ENCODE assay signal across 8 cellular contexts in the genomic region with DNA sequence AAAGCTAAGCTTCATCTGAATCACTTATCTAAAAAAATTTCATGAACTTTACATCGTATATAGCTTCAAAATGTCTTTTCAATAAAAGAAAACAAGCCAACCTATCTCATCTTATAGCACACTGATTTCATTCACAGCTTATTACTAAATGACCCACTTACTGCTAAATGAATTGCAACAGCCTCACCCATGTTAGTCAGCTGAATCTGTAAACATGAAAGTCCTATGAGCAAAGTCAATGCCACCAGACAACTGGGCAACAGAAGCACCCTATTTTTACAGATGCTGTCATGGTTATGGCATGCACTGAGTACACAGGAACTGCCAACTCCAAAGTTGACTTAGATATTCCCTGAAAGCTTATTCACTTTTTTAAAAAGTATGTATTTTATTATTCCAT. TPM values are rescaled to one million over a fixed set of nuclear protein-coding genes. Genes with fewer than 3 reads are reported as not detected.
DNase-seq lines count a peak whose midpoint lies in the region; ATAC-seq, FAIRE-seq and TF ChIP-seq lines count a peak whose summit lies in the region.

No MANE protein-coding gene starts in this region.

- H3K79me2 ChIP-seq in endothelial cell of umbilical vein (ENCODE audit: control insufficient read depth, insufficient read depth, low read length): peaks cover 15% of the 10 kb centered on the region

- no peak for TF ChIP-seq POLR2A in endothelial cell of umbilical vein (IDR thresholded peaks at IDR 0.05; ENCODE audit: low read depth, low read length)

- H3K27me3 Mint-ChIP-seq in activated naive CD4-positive, alpha-beta T cell treated with anti-CD3 and anti-CD28 coated beads, Interleukin-2, amount 10 ng/mL, durations not matched to agents 7 days and 5 days: no peaks in the 10 kb centered on the region

- no peaks in the 10 kb centered on the region for H3K4me1 Mint-ChIP-seq in activated naive CD4-positive, alpha-beta T cell treated with anti-CD3 and anti-CD28 coated beads, Interleukin-2, amount 10 ng/mL, durations not matched to agents 7 days and 5 days

- H3K27ac Mint-ChIP-seq in activated naive CD4-positive, alpha-beta T cell treated with anti-CD3 and anti-CD28 coated beads, Interleukin-2, amount 10 ng/mL, durations not matched to agents 7 days and 5 days: no peak overlapping the region

- FAIRE-seq in endothelial cell of umbilical vein (lab: Jason Lieb, UNC): no peak

- no peak overlapping the region for H3K4me3 Mint-ChIP-seq in activated naive CD4-positive, alpha-beta T cell treated with anti-CD3 and anti-CD28 coated beads, Interleukin-2, amount 10 ng/mL, durations not matched to agents 7 days and 5 days

- BruUV-seq in endothelial cell of umbilical vein (replicated peaks; lab: Mats Ljungman, UMichigan): no TSS peak

- H3K9me3 Mint-ChIP-seq in activated naive CD4-positive, alpha-beta T cell treated with anti-CD3 and anti-CD28 coated beads, Interleukin-2, amount 10 ng/mL, durations not matched to agents 7 days and 5 days: no peaks in the 10 kb centered on the region

- no peak overlapping the region for H3K27ac ChIP-seq in AG04450 (ENCODE audit: low read depth, low read length)
- H3K27ac ChIP-seq in endothelial cell of umbilical vein (ENCODE audit: insufficient read depth, low read depth, low read length): no peak overlapping the region
- H3K27ac ChIP-seq in lower lobe of right lung: peak overlapping the region; percentile 7
- H3K27ac ChIP-seq in WERI-Rb-1: no peak overlapping the region

- no peak overlapping the region for H3K4me3 ChIP-seq in AG04450 (ENCODE audit: low read depth, low read length)
- no peak overlapping the region for H3K4me3 ChIP-seq in endothelial cell of umbilical vein (replicated peaks in 1 of 3; ENCODE audit: insufficient read depth in 1 of 3, low read depth in 1 of 3, low read length in 3 of 3)
- no peak overlapping the region for H3K4me3 ChIP-seq in lower lobe of right lung
- H3K4me3 ChIP-seq in WERI-Rb-1 (ENCODE audit: low read depth, low read length): no peak overlapping the region

- CTCF ChIA-PET in AG04450 (lab: Charles Lee) (interaction anchor here (0.8 to 2.2 kb wide), 4 partner anchors 9 to 168 kb away, joined by 3 to 10 read pairs (median 4); no protein-coding TSS in a partner anchor), endothelial cell of umbilical vein (lab: Charles Lee) (interaction anchor here (0.7 to 1.5 kb wide), 3 partner anchors 11 to 44 kb away, joined by 3 to 6 read pairs (median 3); no protein-coding TSS in a partner anchor)
- CTCF ChIA-PET in activated naive CD4-positive, alpha-beta T cell treated with anti-CD3 and anti-CD28 coated beads, Interleukin-2, amount 10 ng/mL, durations not matched to agents 7 days and 5 days (lab: Charles Lee): interaction anchor here (1.2 kb wide), 1 partner anchor 89 kb away, joined by 3 read pairs; no protein-coding TSS in a partner anchor

- H3K27me3 ChIP-seq in AG04450 (ENCODE audit: control insufficient read depth, insufficient read depth, low read length) (no peaks in the 10 kb centered on the region), endothelial cell of umbilical vein (ENCODE audit: control insufficient read depth in 2 of 2, insufficient read depth in 2 of 2, low read length in 2 of 2) (no peaks in the 10 kb centered on the region), lower lobe of right lung (ENCODE audit: low read depth) (no peaks in the 10 kb centered on the region), WERI-Rb-1 (ENCODE audit: insufficient read depth, low read depth, severe bottlenecking) (no peaks in the 10 kb centered on the region)

- peaks cover 3% of the 10 kb centered on the region for H4K20me1 ChIP-seq in endothelial cell of umbilical vein (replicated peaks; ENCODE audit: control insufficient read depth, extremely low read depth, insufficient read depth, low read length)

- H3K36me3 ChIP-seq in endothelial cell of umbilical vein (ENCODE audit: control insufficient read depth in 2 of 2, extremely low read depth in 1 of 2, insufficient read depth in 2 of 2, low read length in 2 of 2) (peaks cover 0 to 2% of the 10 kb centered on the region in 2 experiments), lower lobe of right lung (no peaks in the 10 kb centered on the region), WERI-Rb-1 (peaks cover 13% of the 10 kb centered on the region)

- dilution Hi-C loops in endothelial cell of umbilical vein (cut with MboI; ENCODE audit: extremely low pct_ligation_motif_present, low sequenced_read_pairs): no loop called here

- no peak overlapping the region for H3K4me2 ChIP-seq in endothelial cell of umbilical vein (ENCODE audit: insufficient read depth, low read length)

- peak; percentile 82 to 89 for ATAC-seq in lower lobe of right lung

- no peaks in the 10 kb centered on the region for H3K36me3 Mint-ChIP-seq in activated naive CD4-positive, alpha-beta T cell treated with anti-CD3 and anti-CD28 coated beads, Interleukin-2, amount 10 ng/mL, durations not matched to agents 7 days and 5 days

- DNase-seq in AG04450 (ENCODE audit: low read depth, low spot score): peak; percentile 61
- peak; percentile 77 for DNase-seq in NCI-H226
- DNase-seq in endothelial cell of umbilical vein (ENCODE audit: low read depth, low spot score): peak; percentile 46
- no peak for DNase-seq in lower lobe of right lung
- no peak for DNase-seq in GM19240 (ENCODE audit: insufficient read length, low spot score)
- DNase-seq in WERI-Rb-1: no peak
- DNase-seq in activated CD4-positive, alpha-beta T cell treated with anti-CD3 and anti-CD28 coated beads for 48 hours: no peak
- no peak for DNase-seq in activated naive CD4-positive, alpha-beta T cell treated with anti-CD3 and anti-CD28 coated beads, Interleukin-2, amount 10 ng/mL, durations not matched to agents 7 days and 5 days

- intact Hi-C loops in endothelial cell of umbilical vein (cut with micrococcal nuclease) (no loop called here), lower lobe of right lung (cut with DNase I) (no loop called here)

- H3K4me1 ChIP-seq in endothelial cell of umbilical vein (ENCODE audit: control insufficient read depth, extremely low read depth, insufficient read depth, low read length) (no peaks in the 10 kb centered on the region), lower lobe of right lung (peaks cover 18% of the 10 kb centered on the region)

- no peaks in the 10 kb centered on the region for H3K9me3 ChIP-seq in AG04450 (ENCODE audit: control insufficient read depth, insufficient read depth, low read length)
- no peaks in the 10 kb centered on the region for H3K9me3 ChIP-seq in endothelial cell of umbilical vein (replicated peaks; ENCODE audit: control insufficient read depth, insufficient read depth, low read length)
- H3K9me3 ChIP-seq in lower lobe of right lung: no peaks in the 10 kb centered on the region
- no peaks in the 10 kb centered on the region for H3K9me3 ChIP-seq in WERI-Rb-1 (ENCODE audit: severe bottlenecking)

- TF ChIP-seq CTCF in AG04450 (IDR thresholded peaks at IDR 0.05; ENCODE audit: low read depth, low read length): no peak
- TF ChIP-seq CTCF in endothelial cell of umbilical vein (IDR thresholded peaks at IDR 0.05; ENCODE audit: extremely low read depth in 1 of 2, insufficient read depth in 1 of 2, low read depth in 1 of 2, low read length in 2 of 2): no peak
- no peak for TF ChIP-seq CTCF in lower lobe of right lung (IDR thresholded peaks at IDR 0.05)
- no peak for TF ChIP-seq CTCF in WERI-Rb-1 (IDR thresholded peaks at IDR 0.05; ENCODE audit: low read depth, low read length)

- H3K9me1 ChIP-seq in endothelial cell of umbilical vein (replicated peaks; ENCODE audit: control insufficient read depth, extremely low read depth, insufficient read depth, low read length): no peaks in the 10 kb centered on the region

- POLR2A ChIA-PET in AG04450 (lab: Yijun Ruan, JAX): interaction anchor here (0.6 to 1.4 kb wide), 4 partner anchors 14 to 479 kb away, joined by 3 to 4 read pairs (median 3); no protein-coding TSS in a partner anchor
- POLR2A ChIA-PET in endothelial cell of umbilical vein (lab: Charles Lee): no interaction called here

- H3K9ac ChIP-seq in endothelial cell of umbilical vein (replicated peaks; ENCODE audit: extremely low read depth, insufficient read depth, low read length): no peak overlapping the region

- H2AFZ ChIP-seq in endothelial cell of umbilical vein (ENCODE audit: low read depth, low read length): no peak overlapping the region

TF ChIP-seq in endothelial cell of umbilical vein, 7 proteins besides CTCF, POLR2A, EP300 and RAD21:
- TF ChIP-seq JUN (IDR thresholded peaks at IDR 0.05; ENCODE audit: borderline replicate concordance, insufficient read depth, insufficient read length, low read depth) (no peak), FOS (IDR thresholded peaks at IDR 0.05; ENCODE audit: borderline replicate concordance, insufficient read depth, low read length) (no peak), EZH2 (IDR thresholded peaks at IDR 0.05; ENCODE audit: borderline replicate concordance, low read depth, low read length, severe bottlenecking) (no peak), GATA2 (IDR thresholded peaks at IDR 0.05; ENCODE audit: insufficient read depth, insufficient read length, low read depth, low read length) (no peak), MYC (IDR thresholded peaks at IDR 0.05; ENCODE audit: low read depth, low read length) (no peak), POLR2AphosphoS5 (IDR thresholded peaks at IDR 0.05; ENCODE audit: insufficient read depth, low read depth, low read length) (no peak)
- TF ChIP-seq, protein P1, sequence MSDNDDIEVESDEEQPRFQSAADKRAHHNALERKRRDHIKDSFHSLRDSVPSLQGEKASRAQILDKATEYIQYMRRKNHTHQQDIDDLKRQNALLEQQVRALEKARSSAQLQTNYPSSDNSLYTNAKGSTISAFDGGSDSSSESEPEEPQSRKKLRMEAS (IDR thresholded peaks at IDR 0.05; ENCODE audit: insufficient read depth, insufficient read length): no peak

RNA-seq across cellular contexts. Expression of a gene that starts 41.2 kb away (rescaled TPM):
- 163 and 182 TPM in 2 replicates for polyA plus RNA-seq in AG04450 (2011; rRNA removed)
- polyA minus RNA-seq in AG04450 (2011; rRNA and poly(A)+ RNA removed): 634 and 841 TPM in 2 replicates
- 206 and 253 TPM in 2 replicates for total RNA-seq in endothelial cell of umbilical vein
- 62.3 and 70.2 TPM in 2 replicates for polyA plus RNA-seq in endothelial cell of umbilical vein
- 37.1 and 41.0 TPM in 2 replicates for polyA plus RNA-seq in endothelial cell of umbilical vein (2011; cell fraction: cytosol; rRNA removed)
- 386 and 476 TPM in 2 replicates for polyA plus RNA-seq in endothelial cell of umbilical vein (2011; cell fraction: nucleus; rRNA removed)
- polyA plus RNA-seq in endothelial cell of umbilical vein (2012): 110 and 119 TPM in 2 replicates
- polyA minus RNA-seq in endothelial cell of umbilical vein: 406 and 457 TPM in 2 replicates
- polyA minus RNA-seq in endothelial cell of umbilical vein (2011; cell fraction: cytosol; rRNA and poly(A)+ RNA removed): 27.3 TPM
- polyA minus RNA-seq in endothelial cell of umbilical vein (2011; cell fraction: nucleus; rRNA and poly(A)+ RNA removed): 1,287 and 1,746 TPM in 2 replicates
- 327 TPM for total RNA-seq in lower lobe of right lung

Comparison
In these comparisons a context has a peak if more than half of its experiments do, and no peak if none do; other contexts are left out.
1. DNase-seq: peak in AG04450 (single experiment), NCI-H226 (single experiment) and endothelial cell of umbilical vein (single experiment); none in lower lobe of right lung (single experiment), GM19240 (single experiment), WERI-Rb-1 (single experiment), activated CD4-positive, alpha-beta T cell treated with anti-CD3 and anti-CD28 coated beads for 48 hours (single experiment) and activated naive CD4-positive, alpha-beta T cell treated with anti-CD3 and anti-CD28 coated beads, Interleukin-2, amount 10 ng/mL, durations not matched to agents 7 days and 5 days (single experiment).